Comparison of ENCODE assay signal across 9 cellular contexts in the genomic region with DNA sequence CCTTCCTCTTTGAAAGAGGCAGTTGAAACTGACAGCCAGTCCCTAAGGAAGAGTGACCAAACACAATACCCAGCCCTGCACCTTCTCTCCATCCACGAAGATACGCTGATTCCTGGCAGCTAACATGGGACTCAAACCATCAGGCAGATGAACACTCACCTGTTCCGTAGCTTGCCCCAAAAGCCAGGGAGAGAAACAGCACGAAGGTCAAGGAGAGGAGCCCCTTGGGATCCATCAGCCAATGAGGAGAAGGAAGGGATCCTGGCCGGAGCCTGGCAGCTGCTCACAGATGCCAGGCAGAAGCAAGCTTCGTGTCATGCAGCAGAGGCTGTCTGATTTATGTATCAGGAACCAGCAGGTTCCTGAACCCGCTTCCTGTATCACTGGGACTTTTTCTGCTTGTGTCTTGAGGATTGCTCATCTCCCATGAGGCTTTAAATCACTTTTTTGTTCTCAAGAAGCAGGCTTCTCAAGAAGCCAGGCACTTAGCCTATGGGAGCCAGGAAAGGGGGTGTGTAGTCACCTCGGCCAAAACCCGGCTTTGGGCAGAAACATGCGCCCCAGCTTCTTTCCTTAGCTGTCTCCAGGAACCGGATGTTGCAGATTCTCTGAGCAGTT. TPM values are rescaled to one million over a fixed set of nuclear protein-coding genes. Genes with fewer than 3 reads are reported as not detected.
DNase-seq lines count a peak whose midpoint lies in the region; ATAC-seq, FAIRE-seq and TF ChIP-seq lines count a peak whose summit lies in the region.
"Had no signal": no experiment of that assay in that cellular context is flagged by ENCODE, and none has a peak within 500 bp of the region (broad histone marks: within the 10 kb centered on the region; RNA-seq: fewer than 3 reads in every experiment).

A gene with protein sequence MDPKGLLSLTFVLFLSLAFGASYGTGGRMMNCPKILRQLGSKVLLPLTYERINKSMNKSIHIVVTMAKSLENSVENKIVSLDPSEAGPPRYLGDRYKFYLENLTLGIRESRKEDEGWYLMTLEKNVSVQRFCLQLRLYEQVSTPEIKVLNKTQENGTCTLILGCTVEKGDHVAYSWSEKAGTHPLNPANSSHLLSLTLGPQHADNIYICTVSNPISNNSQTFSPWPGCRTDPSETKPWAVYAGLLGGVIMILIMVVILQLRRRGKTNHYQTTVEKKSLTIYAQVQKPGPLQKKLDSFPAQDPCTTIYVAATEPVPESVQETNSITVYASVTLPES (minus strand): TSS at position 334 of the 618 bp plus-strand sequence. CDS start 99 bp downstream, at position 235.

- no peaks in the 10 kb centered on the region for H3K9me3 ChIP-seq in CD4-positive, CD25-positive, alpha-beta regulatory T cell (ENCODE audit: control insufficient read depth in 2 of 2, low read length in 2 of 2)

- H3K4me3 ChIP-seq in CD4-positive, CD25-positive, alpha-beta regulatory T cell (ENCODE audit: low read depth, low read length): peak within 1 kb of the TSS; percentile 99
- H3K4me3 ChIP-seq in brain microvascular endothelial cell (ENCODE audit: low read depth, low read length): no peak within 1 kb of the TSS

- H3K27ac ChIP-seq in CD4-positive, CD25-positive, alpha-beta regulatory T cell (ENCODE audit: insufficient read depth, low read length, poor library complexity, severe bottlenecking): peak within 1 kb of the TSS; percentile 78
- no peak within 1 kb of the TSS for H3K27ac ChIP-seq in brain microvascular endothelial cell

- no peaks in the 10 kb centered on the region for H3K27me3 Mint-ChIP-seq in CD4-positive, CD25-positive, alpha-beta regulatory T cell
- H3K27me3 Mint-ChIP-seq in IgD-negative memory B cell: no peaks in the 10 kb centered on the region
- no peaks in the 10 kb centered on the region for H3K27me3 Mint-ChIP-seq in activated naive CD8-positive, alpha-beta T cell treated with anti-CD3 and anti-CD28 coated beads, Interleukin-2, amount 10 ng/mL, durations not matched to agents 7 days and 5 days
- no peaks in the 10 kb centered on the region for H3K27me3 Mint-ChIP-seq in stimulated activated naive CD8-positive, alpha-beta T cell treated with anti-CD3 and anti-CD28 coated beads, Interleukin-15, Interleukin-2, amounts not matched to agents 100 ng/mL and 50 ng/mL, for 24 hours

- intact Hi-C loops in sciatic nerve (cut with DNase I): no loop called here

- TF ChIP-seq CTCF in brain microvascular endothelial cell (IDR thresholded peaks at IDR 0.05; ENCODE audit: low read depth, low read length, missing control alignments): no peak

- ATAC-seq in CD4-positive, CD25-positive, alpha-beta regulatory T cell (ENCODE audit: low read depth in 2 of 2): peak; percentile 50 to 61
- ATAC-seq in GM19397 (IDR thresholded peaks at IDR 0.05; ENCODE audit: unreplicated experiment) (peak; percentile 48), sciatic nerve (no peak)
- ATAC-seq in activated naive CD8-positive, alpha-beta T cell treated with anti-CD3 and anti-CD28 coated beads, Interleukin-2, amount 10 ng/mL, durations not matched to agents 7 days and 5 days (ENCODE audit: low read depth): peak; percentile 58

- peak; percentile 22 to 70 (median 47) for DNase-seq in CD4-positive, CD25-positive, alpha-beta regulatory T cell
- DNase-seq in activated naive CD8-positive, alpha-beta T cell treated with anti-CD3 and anti-CD28 coated beads, Interleukin-2, amount 10 ng/mL, durations not matched to agents 7 days and 5 days: no peak
- DNase-seq in RCC 7860 (ENCODE audit: low spot score): no peak
- DNase-seq in sciatic nerve (ENCODE audit: low spot score): no peak
- no peak for DNase-seq in brain microvascular endothelial cell

- peaks cover 47% of the 10 kb centered on the region for H3K4me1 ChIP-seq in CD4-positive, CD25-positive, alpha-beta regulatory T cell (ENCODE audit: control insufficient read depth, insufficient read depth, low read length, poor library complexity, severe bottlenecking)

- H3K27me3 ChIP-seq in CD4-positive, CD25-positive, alpha-beta regulatory T cell (ENCODE audit: control insufficient read depth, insufficient read depth, low read length): no peaks in the 10 kb centered on the region
- H3K27me3 ChIP-seq in brain microvascular endothelial cell (replicated peaks): no peaks in the 10 kb centered on the region

- FAIRE-seq in RCC 7860 (lab: Jason Lieb, UNC): no peak
- FAIRE-seq: bronchial epithelial cell had no signal

- peaks cover 19% of the 10 kb centered on the region for H3K36me3 Mint-ChIP-seq in CD4-positive, CD25-positive, alpha-beta regulatory T cell
- H3K36me3 Mint-ChIP-seq in IgD-negative memory B cell: peaks cover 2% of the 10 kb centered on the region
- peaks cover 32% of the 10 kb centered on the region for H3K36me3 Mint-ChIP-seq in activated naive CD8-positive, alpha-beta T cell treated with anti-CD3 and anti-CD28 coated beads, Interleukin-2, amount 10 ng/mL, durations not matched to agents 7 days and 5 days
- H3K36me3 Mint-ChIP-seq in stimulated activated naive CD8-positive, alpha-beta T cell treated with anti-CD3 and anti-CD28 coated beads, Interleukin-15, Interleukin-2, amounts not matched to agents 100 ng/mL and 50 ng/mL, for 24 hours (ENCODE audit: low read depth): peaks cover 69% of the 10 kb centered on the region

- H3K27ac Mint-ChIP-seq in CD4-positive, CD25-positive, alpha-beta regulatory T cell: peak within 1 kb of the TSS; percentile 94 to 98 (median 97)
- H3K27ac Mint-ChIP-seq in IgD-negative memory B cell: peak within 1 kb of the TSS; percentile 32 to 93 (median 90)
- H3K27ac Mint-ChIP-seq in activated naive CD8-positive, alpha-beta T cell treated with anti-CD3 and anti-CD28 coated beads, Interleukin-2, amount 10 ng/mL, durations not matched to agents 7 days and 5 days: peak within 1 kb of the TSS; percentile 93
- H3K27ac Mint-ChIP-seq in stimulated activated naive CD8-positive, alpha-beta T cell treated with anti-CD3 and anti-CD28 coated beads, Interleukin-15, Interleukin-2, amounts not matched to agents 100 ng/mL and 50 ng/mL, for 24 hours: peak within 1 kb of the TSS; percentile 100

- H3K4me3 Mint-ChIP-seq in CD4-positive, CD25-positive, alpha-beta regulatory T cell: peak within 1 kb of the TSS; percentile 99 to 100 (median 99)
- H3K4me3 Mint-ChIP-seq in IgD-negative memory B cell: peak within 1 kb of the TSS; percentile 88 to 96 (median 90)
- H3K4me3 Mint-ChIP-seq in activated naive CD8-positive, alpha-beta T cell treated with anti-CD3 and anti-CD28 coated beads, Interleukin-2, amount 10 ng/mL, durations not matched to agents 7 days and 5 days: peak within 1 kb of the TSS; percentile 96
- H3K4me3 Mint-ChIP-seq in stimulated activated naive CD8-positive, alpha-beta T cell treated with anti-CD3 and anti-CD28 coated beads, Interleukin-15, Interleukin-2, amounts not matched to agents 100 ng/mL and 50 ng/mL, for 24 hours: peak within 1 kb of the TSS; percentile 96

- POLR2A ChIA-PET in activated naive CD8-positive, alpha-beta T cell treated with anti-CD3 and anti-CD28 coated beads, Interleukin-2, amount 10 ng/mL, durations not matched to agents 7 days and 5 days (lab: Charles Lee): interaction anchor here (0.6 to 3.2 kb wide), 13 partner anchors 9 to 393 kb away, joined by 3 to 22 read pairs (median 6); no protein-coding TSS in a partner anchor

- H3K36me3 ChIP-seq in CD4-positive, CD25-positive, alpha-beta regulatory T cell (ENCODE audit: control insufficient read depth, insufficient read depth, low read length): no peaks in the 10 kb centered on the region
- no peaks in the 10 kb centered on the region for H3K36me3 ChIP-seq in brain microvascular endothelial cell (replicated peaks)

- peaks cover 27 to 80% (median 53%) of the 10 kb centered on the region in 4 donors for H3K4me1 Mint-ChIP-seq in CD4-positive, CD25-positive, alpha-beta regulatory T cell
- peaks cover 64 to 72% (median 70%) of the 10 kb centered on the region in 3 donors for H3K4me1 Mint-ChIP-seq in IgD-negative memory B cell
- H3K4me1 Mint-ChIP-seq in activated naive CD8-positive, alpha-beta T cell treated with anti-CD3 and anti-CD28 coated beads, Interleukin-2, amount 10 ng/mL, durations not matched to agents 7 days and 5 days: peaks cover 66% of the 10 kb centered on the region
- H3K4me1 Mint-ChIP-seq in stimulated activated naive CD8-positive, alpha-beta T cell treated with anti-CD3 and anti-CD28 coated beads, Interleukin-15, Interleukin-2, amounts not matched to agents 100 ng/mL and 50 ng/mL, for 24 hours (ENCODE audit: low read depth): peaks cover 67% of the 10 kb centered on the region

- H3K9me3 Mint-ChIP-seq in CD4-positive, CD25-positive, alpha-beta regulatory T cell: peaks cover 0 to 2% (median 0%) of the 10 kb centered on the region in 7 donors
- H3K9me3 Mint-ChIP-seq in IgD-negative memory B cell: no peaks in the 10 kb centered on the region
- H3K9me3 Mint-ChIP-seq in activated naive CD8-positive, alpha-beta T cell treated with anti-CD3 and anti-CD28 coated beads, Interleukin-2, amount 10 ng/mL, durations not matched to agents 7 days and 5 days: no peaks in the 10 kb centered on the region
- H3K9me3 Mint-ChIP-seq in stimulated activated naive CD8-positive, alpha-beta T cell treated with anti-CD3 and anti-CD28 coated beads, Interleukin-15, Interleukin-2, amounts not matched to agents 100 ng/mL and 50 ng/mL, for 24 hours: peaks cover 7% of the 10 kb centered on the region

- in situ Hi-C loops in brain microvascular endothelial cell (cut with HindIII; ENCODE audit: low pct_ligation_motif_present, low sequenced_read_pairs): no loop called here

RNA-seq across cellular contexts. Expression of the gene that starts here (rescaled TPM):
- 70.3 TPM for total RNA-seq in CD4-positive, CD25-positive, alpha-beta regulatory T cell
- 10 to 100 TPM; 33.5 to 45.4 (median 39.5) TPM for polyA plus RNA-seq in CD4-positive, CD25-positive, alpha-beta regulatory T cell
- 17.2 TPM for polyA plus RNA-seq in IgD-negative memory B cell
- 10 to 100 TPM; 41.3 to 42.6 TPM for total RNA-seq in activated naive CD8-positive, alpha-beta T cell treated with anti-CD3 and anti-CD28 coated beads, Interleukin-2, amount 10 ng/mL, durations not matched to agents 7 days and 5 days
- 0.71 TPM for total RNA-seq in sciatic nerve
- total RNA-seq: bronchial epithelial cell had no signal

Comparison
In these comparisons a context has a peak if more than half of its experiments do, and no peak if none do; other contexts are left out.
1. RNA of the gene that starts here (total RNA-seq): 70.3 TPM in CD4-positive, CD25-positive, alpha-beta regulatory T cell (single experiment) and 41.3 to 42.6 TPM in activated naive CD8-positive, alpha-beta T cell treated with anti-CD3 and anti-CD28 coated beads, Interleukin-2, amount 10 ng/mL, durations not matched to agents 7 days and 5 days; 0.71 TPM in sciatic nerve (single experiment); every median in the first group is over 10 times any median in the second.
2. DNase-seq: peak in CD4-positive, CD25-positive, alpha-beta regulatory T cell (3 of 3); none in activated naive CD8-positive, alpha-beta T cell treated with anti-CD3 and anti-CD28 coated beads, Interleukin-2, amount 10 ng/mL, durations not matched to agents 7 days and 5 days (single experiment), RCC 7860 (single experiment), sciatic nerve (single experiment) and brain microvascular endothelial cell (single experiment).
3. Peak in every context shown above with its lines, with median percentiles within 50 percentile points of each other: H3K27ac Mint-ChIP-seq and H3K4me3 Mint-ChIP-seq.